Comparison of ENCODE assay signal across 36 cellular contexts in genomic region chr9:15328946-15329345, GRCh38.
"Had no signal": no experiment of that assay in that cellular context is flagged by ENCODE, and none has a peak within 500 bp of the region (broad histone marks: within the 10 kb centered on the region; RNA-seq: fewer than 3 reads in every experiment).

No MANE protein-coding gene starts in this region.

- H3K4me3 Mint-ChIP-seq: activated B cell treated with CpG ODN at 0.5 μM for 24 hours; activated CD4-positive, alpha-beta memory T cell treated with anti-CD3 and anti-CD28 coated beads for 36 hours; activated CD4-positive, alpha-beta T cell treated with anti-CD3 and anti-CD28 coated beads, Interleukin-2, amount 10 ng/mL, durations not matched to agents 24 days and 14 days; activated CD8-positive, alpha-beta T cell treated with anti-CD3 and anti-CD28 coated beads for 36 hours; activated naive CD4-positive, alpha-beta T cell treated with anti-CD3 and anti-CD28 coated beads for 36 hours; activated naive CD8-positive, alpha-beta T cell treated with anti-CD3 and anti-CD28 coated beads for 36 hours; activated T-cell treated with anti-CD3 and anti-CD28 coated beads, Interleukin-2, amount 50 U/mL, for 4 hours; activated T-cell treated with anti-CD3 and anti-CD28 coated beads, Interleukin-2, amount 50 U/mL, for 72 hours; activated T-helper 1 cell treated with anti-CD3 and anti-CD28 coated beads, Interleukin-12 subunit alpha, Interleukin-12 subunit beta, Interleukin-2, Interleukin-4 antibody, amounts not matched to agents 30 ng/mL and 10 ng/mL and 1 ng/mL, durations not matched to agents 14 hours and 24 hours and 36 hours; activated T-helper 17 cell treated with anti-CD3 and anti-CD28 coated beads, Interleukin-2, amount 50 U/mL, for 72 hours; T-helper 1 cell treated with Interleukin-12 subunit alpha and Interleukin-12 subunit beta and Interleukin-4 antibody, amounts not matched to agents 30 μg/mL and 1 μg/mL, for 36 hours had no signal

- H3K27ac Mint-ChIP-seq: activated B cell treated with CpG ODN at 0.5 μM for 24 hours; activated CD4-positive, alpha-beta memory T cell treated with anti-CD3 and anti-CD28 coated beads for 36 hours; activated CD4-positive, alpha-beta T cell treated with anti-CD3 and anti-CD28 coated beads, Interleukin-2, amount 10 ng/mL, durations not matched to agents 24 days and 14 days; activated CD8-positive, alpha-beta T cell treated with anti-CD3 and anti-CD28 coated beads for 36 hours; activated naive CD4-positive, alpha-beta T cell treated with anti-CD3 and anti-CD28 coated beads for 36 hours; activated naive CD4-positive, alpha-beta T cell treated with anti-CD3 and anti-CD28 coated beads, Interleukin-2, amount 50 U/mL, for 72 hours; activated naive CD8-positive, alpha-beta T cell treated with anti-CD3 and anti-CD28 coated beads for 36 hours; activated T-cell treated with anti-CD3 and anti-CD28 coated beads, Interleukin-2, amount 50 U/mL, for 72 hours; activated T-helper 1 cell treated with anti-CD3 and anti-CD28 coated beads, Interleukin-12 subunit alpha, Interleukin-12 subunit beta, Interleukin-2, Interleukin-4 antibody, amounts not matched to agents 30 ng/mL and 10 ng/mL and 1 ng/mL, durations not matched to agents 14 hours and 24 hours and 36 hours; activated T-helper 17 cell treated with anti-CD3 and anti-CD28 coated beads, Interleukin-2, amount 50 U/mL, for 72 hours; T-helper 1 cell treated with Interleukin-12 subunit alpha and Interleukin-12 subunit beta and Interleukin-4 antibody, amounts not matched to agents 30 μg/mL and 1 μg/mL, for 36 hours had no signal

- H3K36me3 Mint-ChIP-seq: activated naive CD4-positive, alpha-beta T cell treated with anti-CD3 and anti-CD28 coated beads, Interleukin-2, amount 50 U/mL, for 72 hours; activated naive CD8-positive, alpha-beta T cell treated with anti-CD3 and anti-CD28 coated beads for 36 hours had no signal

- FAIRE-seq: astrocyte, TTC549 had no signal

- H3K27me3 ChIP-seq: adrenal gland, body of pancreas, brain microvascular endothelial cell, breast epithelium had no signal

- H3K36me3 ChIP-seq: adrenal gland, brain microvascular endothelial cell, breast epithelium had no signal

- H3K4me3 ChIP-seq: adrenal gland, body of pancreas, breast epithelium had no signal

- H3K9me3 ChIP-seq: adrenal gland, body of pancreas, breast epithelium had no signal

- H3K4me1 Mint-ChIP-seq: activated CD4-positive, alpha-beta T cell treated with anti-CD3 and anti-CD28 coated beads, Interleukin-2, amount 10 ng/mL, durations not matched to agents 24 days and 14 days; activated naive CD8-positive, alpha-beta T cell treated with anti-CD3 and anti-CD28 coated beads for 36 hours; activated T-helper 17 cell treated with anti-CD3 and anti-CD28 coated beads, Interleukin-2, amount 50 U/mL, for 72 hours had no signal

- ATAC-seq: activated CD8-positive, alpha-beta T cell treated with anti-CD3 and anti-CD28 coated beads for 36 hours; activated naive CD4-positive, alpha-beta T cell treated with anti-CD3 and anti-CD28 coated beads, Interleukin-2, amount 50 U/mL, for 72 hours; activated T-cell treated with anti-CD3 and anti-CD28 coated beads, Interleukin-2, amount 50 U/mL, for 4 hours; activated T-cell treated with anti-CD3 and anti-CD28 coated beads, Interleukin-2, amount 50 U/mL, for 72 hours; activated T-helper 17 cell treated with anti-CD3 and anti-CD28 coated beads, Interleukin-2, amount 50 U/mL, for 72 hours; body of pancreas had no signal

- H3K27ac ChIP-seq: adrenal gland, body of pancreas, brain microvascular endothelial cell, breast epithelium, VCaP had no signal

- H3K27me3 Mint-ChIP-seq: activated CD4-positive, alpha-beta memory T cell treated with anti-CD3 and anti-CD28 coated beads for 36 hours; activated CD8-positive, alpha-beta T cell treated with anti-CD3 and anti-CD28 coated beads for 36 hours; activated naive CD8-positive, alpha-beta T cell treated with anti-CD3 and anti-CD28 coated beads for 36 hours; activated T-helper 17 cell treated with anti-CD3 and anti-CD28 coated beads, Interleukin-2, amount 50 U/mL, for 72 hours had no signal

- DNase-seq: activated B cell treated with CpG ODN at 0.5 μM for 24 hours; activated CD4-positive, alpha-beta memory T cell treated with anti-CD3 and anti-CD28 coated beads for 36 hours; activated CD4-positive, alpha-beta T cell treated with anti-CD3 and anti-CD28 coated beads for 4 hours; activated CD4-positive, alpha-beta T cell treated with anti-CD3 and anti-CD28 coated beads, Interleukin-2, amount 10 ng/mL, durations not matched to agents 24 days and 14 days; activated CD4-positive, alpha-beta T cell treated with anti-CD3 and anti-CD28 coated beads, Interleukin-2, amount 50 U/mL, for 1 hour; activated CD4-positive, alpha-beta T cell treated with anti-CD3 and anti-CD28 coated beads, Interleukin-2, amount 50 U/mL, for 4 hours; activated CD4-positive, CD25-positive, alpha-beta regulatory T cell treated with anti-CD3 and anti-CD28 coated beads, Interleukin-2, amount 50 U/mL, for 72 hours; activated CD8-positive, alpha-beta memory T cell treated with anti-CD3 and anti-CD28 coated beads, Interleukin-2, amount 50 U/mL, for 4 hours; activated CD8-positive, alpha-beta T cell treated with anti-CD3 and anti-CD28 coated beads for 36 hours; activated effector memory CD4-positive, alpha-beta T cell treated with anti-CD3 and anti-CD28 coated beads, Interleukin-2, amount 50 U/mL, for 16 hours; activated gamma-delta T cell treated with Interleukin-2 at 50 U/mL for 16 hours; activated naive CD4-positive, alpha-beta T cell; activated naive CD4-positive, alpha-beta T cell treated with anti-CD3 and anti-CD28 coated beads for 36 hours; activated naive CD4-positive, alpha-beta T cell treated with anti-CD3 and anti-CD28 coated beads, Interleukin-2, amount 50 U/mL, for 16 hours; activated naive CD8-positive, alpha-beta T cell treated with anti-CD3 and anti-CD28 coated beads for 36 hours; activated T-cell treated with anti-CD3 and anti-CD28 coated beads for 4 hours; activated T-cell treated with anti-CD3 and anti-CD28 coated beads, Interleukin-2, amount 50 U/mL, for 1 hour; activated T-cell treated with anti-CD3 and anti-CD28 coated beads, Interleukin-2, amount 50 U/mL, for 4 hours; activated T-cell treated with anti-CD3 and anti-CD28 coated beads, Interleukin-2, amount 50 U/mL, for 72 hours; adrenal gland; amniotic stem cell; aorta; body of pancreas; central memory CD4-positive, alpha-beta T cell; T-helper 1 cell; T-helper 2 cell; T1000 had no signal

- H3K4me1 ChIP-seq: adrenal gland, breast epithelium had no signal

- H3K9me3 Mint-ChIP-seq: activated B cell treated with CpG ODN at 0.5 μM for 24 hours; activated CD8-positive, alpha-beta T cell treated with anti-CD3 and anti-CD28 coated beads for 36 hours had no signal
